In genomic region chr6:32984639-32985389, GRCh38 we compare ENCODE assay signal across 2 cellular contexts.
TF ChIP-seq lines count a peak whose summit lies in the region.

No MANE protein-coding gene starts in this region.

TF ChIP-seq in IMR-90, 13 proteins besides CTCF, POLR2A, EP300 and RAD21:
- TF ChIP-seq MAZ (IDR thresholded peaks at IDR 0.05; ENCODE audit: borderline replicate concordance, low read depth, low read length) (peak; percentile 28; the same call in 1 of the 2 replicates), NFE2L2 (IDR thresholded peaks at IDR 0.05; ENCODE audit: low read depth, low read length) (no peak), BHLHE40 (IDR thresholded peaks at IDR 0.05; ENCODE audit: low read depth, low read length) (no peak), MAFK (IDR thresholded peaks at IDR 0.05; ENCODE audit: low read depth, low read length) (no peak), RFX5 (IDR thresholded peaks at IDR 0.05; ENCODE audit: low read depth, low read length) (no peak), CEBPB (IDR thresholded peaks at IDR 0.05; ENCODE audit: low read depth, low read length) (no peak), SMC3 (IDR thresholded peaks at IDR 0.05; ENCODE audit: low read depth, low read length) (peak; percentile 92), ELK1 (IDR thresholded peaks at IDR 0.05; ENCODE audit: borderline replicate concordance, low read depth, low read length) (no peak), MXI1 (IDR thresholded peaks at IDR 0.05; ENCODE audit: borderline replicate concordance, low read depth, low read length) (peak; percentile 53; the same call in 1 of the 2 replicates), CHD1 (IDR thresholded peaks at IDR 0.05; ENCODE audit: low read depth, low read length) (no peak), USF2 (IDR thresholded peaks at IDR 0.05; ENCODE audit: low read depth, low read length) (no peak)

TF ChIP-seq in H1, 55 proteins besides CTCF, POLR2A, EP300 and RAD21:
- TF ChIP-seq EGR1 (IDR thresholded peaks at IDR 0.05; ENCODE audit: borderline replicate concordance, low read depth, low read length) (no peak), SUZ12 (IDR thresholded peaks at IDR 0.05; ENCODE audit: low read length) (no peak), GABPA (IDR thresholded peaks at IDR 0.05; ENCODE audit: borderline replicate concordance, insufficient read depth, low read length) (peak; percentile 42; the same call in 1 of the 2 replicates), CBX8 (IDR thresholded peaks at IDR 0.05; ENCODE audit: borderline replicate concordance, low read depth, low read length) (no peak), POU5F1 (IDR thresholded peaks at IDR 0.05; ENCODE audit: low read depth, low read length) (no peak), CEBPB (IDR thresholded peaks at IDR 0.05; ENCODE audit: low read depth, low read length) (no peak), YY1 (IDR thresholded peaks at IDR 0.05; ENCODE audit: low read depth, low read length) (peak; percentile 54; the same call in 1 of the 2 replicates), CBX5 (IDR thresholded peaks at IDR 0.05; ENCODE audit: low read depth, low read length) (no peak), NRF1 (IDR thresholded peaks at IDR 0.05; ENCODE audit: low read depth, low read length) (no peak), RBBP5 (IDR thresholded peaks at IDR 0.05; ENCODE audit: borderline replicate concordance, low read depth, low read length) (no peak), ATF2 (IDR thresholded peaks at IDR 0.05; ENCODE audit: low read length) (no peak), KDM5A (IDR thresholded peaks at IDR 0.05; ENCODE audit: low read length) (no peak), SIN3A (conservative IDR thresholded peaks at IDR 0.05 in 1 of 2, IDR thresholded peaks at IDR 0.05 in 1 of 2; ENCODE audit: low read depth in 1 of 2, low read length in 2 of 2) (0 out of 4 replicates have a peak, but pooled peaks have one; percentile 34 to 59), HDAC2 (IDR thresholded peaks at IDR 0.05; ENCODE audit: borderline replicate concordance in 1 of 2, low read depth in 2 of 2, low read length in 2 of 2) (no peak), KDM4A (IDR thresholded peaks at IDR 0.05; ENCODE audit: low read depth, low read length, severe bottlenecking) (no peak), ASH2L (IDR thresholded peaks at IDR 0.05; ENCODE audit: low read length) (no peak), CTBP2 (IDR thresholded peaks at IDR 0.05; ENCODE audit: borderline replicate concordance, insufficient read depth, insufficient read length, low read length) (no peak), TEAD4 (IDR thresholded peaks at IDR 0.05; ENCODE audit: low read depth, low read length) (no peak), NANOG (IDR thresholded peaks at IDR 0.05; ENCODE audit: insufficient read depth, low read depth, low read length, poor library complexity, severe bottlenecking) (no peak)
